Comparison of ENCODE assay signal across 6 cellular contexts in genomic region chr19:43595605-43595998, GRCh38.
A peak's percentile ranks its signal among the peaks of the same experiment; 100 is the strongest.
DNase-seq lines count a peak whose midpoint lies in the region; ATAC-seq and TF ChIP-seq lines count a peak whose summit lies in the region.

No MANE protein-coding gene starts in this region.

- DNase-seq in NCI-H69 (lab: John Stamatoyannopoulos, UW) = peak; percentile 64
- DNase-seq in fibroblast of pulmonary artery (ENCODE audit: low read depth) = no peak
- peak; percentile 28 for DNase-seq in stimulated activated naive CD8-positive, alpha-beta T cell treated with anti-CD3 and anti-CD28 coated beads, Interleukin-15, Interleukin-2, amounts not matched to agents 100 U/mL and 50 U/mL, for 24 hours
- DNase-seq in NCI-H2029 treated with DMSO at 0.1 percent for 48 hours (lab: John Stamatoyannopoulos, UW) = no peak

- TF ChIP-seq CTCF in fibroblast of pulmonary artery (IDR thresholded peaks at IDR 0.05; ENCODE audit: low read length, missing control alignments) = no peak

- ATAC-seq in GM18517 (IDR thresholded peaks at IDR 0.05; ENCODE audit: unreplicated experiment) = peak; percentile 12
- ATAC-seq in stimulated activated naive CD8-positive, alpha-beta T cell treated with anti-CD3 and anti-CD28 coated beads, Interleukin-15, Interleukin-2, amounts not matched to agents 100 U/mL and 50 U/mL, for 24 hours = no peak
- ATAC-seq in HG02588 (IDR thresholded peaks at IDR 0.05; ENCODE audit: unreplicated experiment) = no peak

- H3K4me3 ChIP-seq in fibroblast of pulmonary artery (replicated peaks; ENCODE audit: low read depth, low read length) = peak overlapping the region; percentile 84

Comparison
In these comparisons a context has a peak if more than half of its experiments do, and no peak if none do; other contexts are left out.
1. DNase-seq: peak in NCI-H69 (single experiment) and stimulated activated naive CD8-positive, alpha-beta T cell treated with anti-CD3 and anti-CD28 coated beads, Interleukin-15, Interleukin-2, amounts not matched to agents 100 U/mL and 50 U/mL, for 24 hours (single experiment); none in fibroblast of pulmonary artery (single experiment) and NCI-H2029 treated with DMSO at 0.1 percent for 48 hours (single experiment).